In the genomic region with DNA sequence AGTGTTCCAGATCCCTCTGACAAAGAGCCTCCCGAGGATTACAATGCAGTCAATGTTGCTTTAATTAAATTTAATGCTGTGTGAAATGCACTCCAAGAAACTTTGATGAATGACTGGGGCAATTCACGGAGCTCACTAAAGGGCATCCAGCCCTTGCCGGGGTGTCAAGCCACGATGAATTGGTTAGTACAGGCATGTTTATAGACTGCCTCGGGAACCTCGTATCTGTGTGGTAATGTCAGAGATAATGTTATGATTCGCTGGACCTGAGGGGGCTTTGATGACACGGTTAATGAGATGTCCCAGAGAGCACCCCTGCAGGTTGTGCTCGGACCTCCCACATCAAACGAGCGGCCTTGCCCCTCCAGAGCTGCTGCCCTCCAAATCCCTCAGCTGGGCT, we compare ENCODE assay signal across 1 cellular context.
TF ChIP-seq lines count a peak whose summit lies in the region.

No MANE protein-coding gene starts in this region.

TF ChIP-seq in IMR-90, 13 proteins besides CTCF, POLR2A, EP300 and RAD21:
- TF ChIP-seq MXI1 (IDR thresholded peaks at IDR 0.05; ENCODE audit: borderline replicate concordance, low read depth, low read length) (no peak), CEBPB (IDR thresholded peaks at IDR 0.05; ENCODE audit: low read depth, low read length) (no peak), SMC3 (IDR thresholded peaks at IDR 0.05; ENCODE audit: low read depth, low read length) (no peak), CHD1 (IDR thresholded peaks at IDR 0.05; ENCODE audit: low read depth, low read length) (no peak), USF2 (IDR thresholded peaks at IDR 0.05; ENCODE audit: low read depth, low read length) (no peak), NFE2L2 (IDR thresholded peaks at IDR 0.05; ENCODE audit: low read depth, low read length) (no peak), RCOR1 (IDR thresholded peaks at IDR 0.05; ENCODE audit: insufficient replicate concordance, low read length) (no peak), MAFK (IDR thresholded peaks at IDR 0.05; ENCODE audit: low read depth, low read length) (no peak), MAZ (IDR thresholded peaks at IDR 0.05; ENCODE audit: borderline replicate concordance, low read depth, low read length) (no peak), RFX5 (IDR thresholded peaks at IDR 0.05; ENCODE audit: low read depth, low read length) (no peak), FOS (IDR thresholded peaks at IDR 0.05; ENCODE audit: low read depth, low read length) (no peak), BHLHE40 (IDR thresholded peaks at IDR 0.05; ENCODE audit: low read depth, low read length) (no peak)
- TF ChIP-seq, protein P1, sequence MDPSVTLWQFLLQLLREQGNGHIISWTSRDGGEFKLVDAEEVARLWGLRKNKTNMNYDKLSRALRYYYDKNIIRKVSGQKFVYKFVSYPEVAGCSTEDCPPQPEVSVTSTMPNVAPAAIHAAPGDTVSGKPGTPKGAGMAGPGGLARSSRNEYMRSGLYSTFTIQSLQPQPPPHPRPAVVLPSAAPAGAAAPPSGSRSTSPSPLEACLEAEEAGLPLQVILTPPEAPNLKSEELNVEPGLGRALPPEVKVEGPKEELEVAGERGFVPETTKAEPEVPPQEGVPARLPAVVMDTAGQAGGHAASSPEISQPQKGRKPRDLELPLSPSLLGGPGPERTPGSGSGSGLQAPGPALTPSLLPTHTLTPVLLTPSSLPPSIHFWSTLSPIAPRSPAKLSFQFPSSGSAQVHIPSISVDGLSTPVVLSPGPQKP (IDR thresholded peaks at IDR 0.05; ENCODE audit: borderline replicate concordance, low read depth, low read length): no peak
